Comparison of ENCODE assay signal across 1 cellular context in genomic region chr2:10006248-10007147, GRCh38.
TF ChIP-seq lines count a peak whose summit lies in the region.

No MANE protein-coding gene starts in this region.

TF ChIP-seq in IMR-90, 13 proteins besides CTCF, POLR2A, EP300 and RAD21:
- TF ChIP-seq, protein P1, sequence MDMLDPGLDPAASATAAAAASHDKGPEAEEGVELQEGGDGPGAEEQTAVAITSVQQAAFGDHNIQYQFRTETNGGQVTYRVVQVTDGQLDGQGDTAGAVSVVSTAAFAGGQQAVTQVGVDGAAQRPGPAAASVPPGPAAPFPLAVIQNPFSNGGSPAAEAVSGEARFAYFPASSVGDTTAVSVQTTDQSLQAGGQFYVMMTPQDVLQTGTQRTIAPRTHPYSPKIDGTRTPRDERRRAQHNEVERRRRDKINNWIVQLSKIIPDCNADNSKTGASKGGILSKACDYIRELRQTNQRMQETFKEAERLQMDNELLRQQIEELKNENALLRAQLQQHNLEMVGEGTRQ (IDR thresholded peaks at IDR 0.05; ENCODE audit: low read depth, low read length): no peak
- TF ChIP-seq MXI1 (IDR thresholded peaks at IDR 0.05; ENCODE audit: borderline replicate concordance, low read depth, low read length) (no peak), CEBPB (IDR thresholded peaks at IDR 0.05; ENCODE audit: low read depth, low read length) (no peak), ELK1 (IDR thresholded peaks at IDR 0.05; ENCODE audit: borderline replicate concordance, low read depth, low read length) (no peak), SMC3 (IDR thresholded peaks at IDR 0.05; ENCODE audit: low read depth, low read length) (no peak), MAFK (IDR thresholded peaks at IDR 0.05; ENCODE audit: low read depth, low read length) (no peak), FOS (IDR thresholded peaks at IDR 0.05; ENCODE audit: low read depth, low read length) (no peak), BHLHE40 (IDR thresholded peaks at IDR 0.05; ENCODE audit: low read depth, low read length) (no peak)
